9 cellular contexts compared by ENCODE assay signal in the genomic region with DNA sequence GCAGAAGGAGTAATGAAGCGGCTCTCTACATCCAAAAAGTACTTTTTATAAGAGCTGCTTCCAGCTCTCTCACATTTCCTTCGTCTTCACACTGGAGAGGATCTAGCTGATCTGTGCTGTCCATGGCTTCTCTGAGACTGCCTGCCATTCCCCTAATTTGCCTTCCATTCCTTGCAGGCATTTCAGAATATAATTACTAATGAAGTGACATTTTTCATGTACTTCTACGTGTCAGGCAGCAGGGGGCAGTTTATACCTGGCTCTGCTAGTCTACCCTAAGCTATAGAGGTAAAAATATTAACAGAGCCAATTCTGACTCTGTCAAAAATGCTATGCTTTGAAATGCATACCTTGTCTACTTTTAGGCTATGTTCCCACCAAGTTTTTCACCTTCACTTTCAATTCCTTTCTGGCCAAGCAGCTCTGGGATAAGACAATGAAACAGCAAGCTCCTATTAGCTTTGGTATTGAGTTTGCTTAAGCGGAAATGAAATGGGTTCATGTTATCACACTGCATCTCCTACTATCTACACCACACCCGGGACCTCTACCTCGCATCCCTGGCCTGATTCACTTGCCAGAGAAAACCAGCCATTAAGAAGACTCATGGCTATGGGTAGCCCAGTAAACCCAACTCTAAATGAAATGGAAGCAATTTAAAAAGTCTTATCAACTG.
DNase-seq lines count a peak whose midpoint lies in the region; ATAC-seq, FAIRE-seq and TF ChIP-seq lines count a peak whose summit lies in the region.
"Had no signal": no experiment of that assay in that cellular context is flagged by ENCODE, and none has a peak within 500 bp of the region (broad histone marks: within the 10 kb centered on the region; RNA-seq: fewer than 3 reads in every experiment).

No MANE protein-coding gene starts in this region.

- H3K27ac Mint-ChIP-seq in Caco-2 (ENCODE audit: unreplicated experiment): no peak overlapping the region
- H3K27ac Mint-ChIP-seq: naive B cell had no signal

- H3K36me3 Mint-ChIP-seq in Caco-2 (ENCODE audit: insufficient read depth, unreplicated experiment): peaks cover under 1% of the 10 kb centered on the region
- H3K36me3 Mint-ChIP-seq: naive B cell had no signal

- no peaks in the 10 kb centered on the region for H3K79me2 ChIP-seq in HepG2 (ENCODE audit: insufficient read depth, low read length)

- peak; percentile 75 for TF ChIP-seq RAD21 in HepG2 (CRISPR knock-in tag; IDR thresholded peaks at IDR 0.05)

- H4K20me1 ChIP-seq in HepG2 (ENCODE audit: insufficient read depth, low read length): no peaks in the 10 kb centered on the region

- WGBS in HepG2 (ENCODE audit: low lambda C conversion rate): 63% methylated on average over 6 of the region's 6 CpGs

- POLR2A ChIA-PET in Caco-2 (lab: Charles Lee): no interaction called here
- POLR2A ChIA-PET in HepG2 (lab: Yijun Ruan, JAX): interaction anchor here (1.0 to 1.1 kb wide), 2 partner anchors 113 to 199 kb away, joined by 3 to 4 read pairs; partner anchors contain the start of gene GAREM1

- H3K4me1 Mint-ChIP-seq in Caco-2 (ENCODE audit: low read depth, unreplicated experiment): no peaks in the 10 kb centered on the region
- H3K4me1 Mint-ChIP-seq: naive B cell had no signal

- DNase-seq in Caco-2 (peak in 1 of 2 experiments; percentile 23), NCI-H748 (lab: John Stamatoyannopoulos, UW; ENCODE audit: unreplicated experiment) (peak; percentile 64), cardiac fibroblast (ENCODE audit: low read depth in 2 of 2) (peak; percentile 64 to 76), HepG2 (ENCODE audit: low spot score) (peak; percentile 36), vagina (ENCODE audit: extremely low spot score in 2 of 2) (no peak), T-helper 9 cell (no peak)
- DNase-seq: naive B cell had no signal

- H3K4me2 ChIP-seq in HepG2 (ENCODE audit: low read depth, low read length): no peak overlapping the region

- H3K4me1 ChIP-seq in Caco-2 (no peaks in the 10 kb centered on the region), HepG2 (ENCODE audit: insufficient read depth, low read length) (no peaks in the 10 kb centered on the region), vagina (no peaks in the 10 kb centered on the region)

- FAIRE-seq in HepG2 (lab: Jason Lieb, UNC): peak; percentile 78

- no peak for TF ChIP-seq EP300 in HepG2 (IDR thresholded peaks at IDR 0.05; ENCODE audit: low read depth in 2 of 2, low read length in 2 of 2)
- TF ChIP-seq EP300 in HepG2 (CRISPR knock-in tag; IDR thresholded peaks at IDR 0.05; ENCODE audit: borderline replicate concordance): no peak

- peaks cover 2% of the 10 kb centered on the region for H3K27me3 Mint-ChIP-seq in Caco-2 (ENCODE audit: insufficient read depth, unreplicated experiment)

- intact Hi-C loops in Caco-2 (cut with micrococcal nuclease; ENCODE audit: unreplicated experiment) (loop anchor here (1.0 kb wide), 2 partner anchors 113 to 278 kb away; no protein-coding TSS in a partner anchor), HepG2 (cut with micrococcal nuclease; ENCODE audit: unreplicated experiment) (loop anchor here (1.0 kb wide), 3 partner anchors 113 to 278 kb away; partner anchors contain the start of gene GAREM1), vagina (cut with DNase I) (no loop called here)

- no peaks in the 10 kb centered on the region for H3K9me3 Mint-ChIP-seq in Caco-2 (ENCODE audit: unreplicated experiment)
- H3K9me3 Mint-ChIP-seq: naive B cell had no signal

- H3K27ac ChIP-seq in HepG2 (ENCODE audit: extremely low read length, insufficient read depth, low read length) (no peak overlapping the region), vagina (no peak overlapping the region)

- BruUV-seq in Caco-2 (replicated peaks; lab: Mats Ljungman, UMichigan) (no TSS peak), HepG2 (replicated peaks; lab: Mats Ljungman, UMichigan) (no TSS peak)

- CTCF ChIA-PET in Caco-2 (lab: Charles Lee) (interaction anchor here (0.6 to 1.6 kb wide), 6 partner anchors 17 to 280 kb away, joined by 3 to 9 read pairs (median 4); partner anchors contain the start of gene GAREM1), HepG2 (lab: Yijun Ruan, JAX; ENCODE audit: low intra/inter-chr PET ratio, low total read pairs) (interaction anchor here (0.8 to 3.7 kb wide), 5 partner anchors 8 to 278 kb away, joined by 3 to 76 read pairs (median 4); partner anchors contain the start of gene GAREM1)

- TF ChIP-seq CTCF in Caco-2 (IDR thresholded peaks at IDR 0.05; ENCODE audit: insufficient read depth in 1 of 2, low read depth in 1 of 2, low read length in 1 of 2, severe bottlenecking in 1 of 2, unreplicated experiment in 1 of 2) (peak; percentile 20 to 31), cardiac fibroblast (IDR thresholded peaks at IDR 0.05; ENCODE audit: low read depth, low read length) (peak; percentile 63), HepG2 (CRISPR knock-in tag; IDR thresholded peaks at IDR 0.05) (peak; percentile 81), vagina (IDR thresholded peaks at IDR 0.05) (peak; percentile 62 to 72 (median 68))

- H3K4me3 ChIP-seq in Caco-2 (ENCODE audit: low read depth, low read length) (no peak overlapping the region), cardiac fibroblast (replicated peaks in 1 of 2; ENCODE audit: low read depth in 2 of 2, low read length in 2 of 2) (no peak overlapping the region), HepG2 (replicated peaks in 1 of 3; ENCODE audit: insufficient read depth in 1 of 3, low read depth in 2 of 3, low read length in 3 of 3) (no peak overlapping the region), vagina (no peak overlapping the region)

- H3K4me3 Mint-ChIP-seq in Caco-2 (ENCODE audit: unreplicated experiment): no peak overlapping the region
- H3K4me3 Mint-ChIP-seq: naive B cell had no signal

- H3K9ac ChIP-seq in HepG2 (ENCODE audit: insufficient read depth, low read depth, low read length): no peak overlapping the region

- TF ChIP-seq POLR2A in HepG2 (IDR thresholded peaks at IDR 0.05; ENCODE audit: insufficient read depth in 1 of 2, low read depth in 2 of 2, low read length in 2 of 2) (no peak), vagina (IDR thresholded peaks at IDR 0.05) (no peak)

- ATAC-seq in GM18858 (IDR thresholded peaks at IDR 0.05; ENCODE audit: unreplicated experiment) (peak; percentile 75), HG03139 (IDR thresholded peaks at IDR 0.05; ENCODE audit: unreplicated experiment) (peak; percentile 72), HepG2 (peak; percentile 90)

- H2AFZ ChIP-seq in HepG2 (ENCODE audit: low read length): no peak overlapping the region

- H3K9me3 ChIP-seq in Caco-2 (no peaks in the 10 kb centered on the region), HepG2 (ENCODE audit: low read length) (no peaks in the 10 kb centered on the region), vagina (no peaks in the 10 kb centered on the region)

- in situ Hi-C loops in HepG2 (cut with HindIII; ENCODE audit: extremely low pct_ligation_motif_present, low pct_unique_long_range_greater_than_20kb): loop anchor here (5.0 kb wide), 1 partner anchor 281 kb away; no protein-coding TSS in a partner anchor

- H3K36me3 ChIP-seq in Caco-2 (ENCODE audit: control insufficient read depth, insufficient read depth, low read length) (no peaks in the 10 kb centered on the region), HepG2 (replicated peaks in 1 of 2; ENCODE audit: control insufficient read depth in 1 of 2, insufficient read depth in 2 of 2, low read length in 2 of 2) (peaks cover 0 to 5% of the 10 kb centered on the region in 2 experiments; a peak in 4 of 5 replicates), vagina (peaks cover 3 to 30% of the 10 kb centered on the region in 2 donors)

- H3K27me3 ChIP-seq in Caco-2 (replicated peaks; ENCODE audit: control insufficient read depth, insufficient read depth, low read length) (no peaks in the 10 kb centered on the region), HepG2 (ENCODE audit: control insufficient read depth in 1 of 2, insufficient read depth in 2 of 2, low read length in 2 of 2) (no peaks in the 10 kb centered on the region), vagina (no peaks in the 10 kb centered on the region)

Comparison
In these comparisons a context has a peak if more than half of its experiments do, and no peak if none do; other contexts are left out.
1. DNase-seq: peak in NCI-H748 (single experiment), cardiac fibroblast (2 of 2) and HepG2 (single experiment); none in vagina (0 of 2) and T-helper 9 cell (single experiment).
2. CTCF ChIP-seq: peak in every context shown above with its lines; median percentile 81 in HepG2; 68 in vagina; 63 in cardiac fibroblast; 26 in Caco-2.
3. Peak in every context shown above with its lines, with median percentiles within 50 percentile points of each other: ATAC-seq.